8 cellular contexts compared by ENCODE assay signal in genomic region chr2:204544961-204545860, GRCh38. TPM values are rescaled to one million over a fixed set of nuclear protein-coding genes. Genes with fewer than 3 reads are reported as not detected.
DNase-seq lines count a peak whose midpoint lies in the region; FAIRE-seq and TF ChIP-seq lines count a peak whose summit lies in the region.

A gene with protein sequence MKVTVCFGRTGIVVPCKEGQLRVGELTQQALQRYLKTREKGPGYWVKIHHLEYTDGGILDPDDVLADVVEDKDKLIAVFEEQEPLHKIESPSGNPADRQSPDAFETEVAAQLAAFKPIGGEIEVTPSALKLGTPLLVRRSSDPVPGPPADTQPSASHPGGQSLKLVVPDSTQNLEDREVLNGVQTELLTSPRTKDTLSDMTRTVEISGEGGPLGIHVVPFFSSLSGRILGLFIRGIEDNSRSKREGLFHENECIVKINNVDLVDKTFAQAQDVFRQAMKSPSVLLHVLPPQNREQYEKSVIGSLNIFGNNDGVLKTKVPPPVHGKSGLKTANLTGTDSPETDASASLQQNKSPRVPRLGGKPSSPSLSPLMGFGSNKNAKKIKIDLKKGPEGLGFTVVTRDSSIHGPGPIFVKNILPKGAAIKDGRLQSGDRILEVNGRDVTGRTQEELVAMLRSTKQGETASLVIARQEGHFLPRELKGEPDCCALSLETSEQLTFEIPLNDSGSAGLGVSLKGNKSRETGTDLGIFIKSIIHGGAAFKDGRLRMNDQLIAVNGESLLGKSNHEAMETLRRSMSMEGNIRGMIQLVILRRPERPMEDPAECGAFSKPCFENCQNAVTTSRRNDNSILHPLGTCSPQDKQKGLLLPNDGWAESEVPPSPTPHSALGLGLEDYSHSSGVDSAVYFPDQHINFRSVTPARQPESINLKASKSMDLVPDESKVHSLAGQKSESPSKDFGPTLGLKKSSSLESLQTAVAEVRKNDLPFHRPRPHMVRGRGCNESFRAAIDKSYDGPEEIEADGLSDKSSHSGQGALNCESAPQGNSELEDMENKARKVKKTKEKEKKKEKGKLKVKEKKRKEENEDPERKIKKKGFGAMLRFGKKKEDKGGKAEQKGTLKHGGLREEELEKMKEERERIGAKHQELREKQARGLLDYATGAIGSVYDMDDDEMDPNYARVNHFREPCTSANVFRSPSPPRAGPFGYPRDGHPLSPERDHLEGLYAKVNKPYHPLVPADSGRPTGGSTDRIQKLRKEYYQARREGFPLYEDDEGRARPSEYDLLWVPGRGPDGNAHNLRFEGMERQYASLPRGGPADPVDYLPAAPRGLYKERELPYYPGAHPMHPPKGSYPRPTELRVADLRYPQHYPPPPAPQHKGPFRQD (N-terminal part only) (plus strand): TSS chr2:204545475. CDS start chr2:204546000, 525 bp downstream.

- intact Hi-C loops in endothelial cell of umbilical vein (cut with micrococcal nuclease) = loop anchor here (1.0 to 10.0 kb wide), 3 partner anchors 93 to 300 kb away; no protein-coding TSS in a partner anchor

- peak; percentile 61 for FAIRE-seq in endothelial cell of umbilical vein (lab: Jason Lieb, UNC)

- no peak for TF ChIP-seq CTCF in HEK293 (tag by site-specific recombination; IDR thresholded peaks at IDR 0.05)
- TF ChIP-seq CTCF in endothelial cell of umbilical vein (IDR thresholded peaks at IDR 0.05; ENCODE audit: extremely low read depth in 1 of 2, insufficient read depth in 1 of 2, low read depth in 1 of 2, low read length in 2 of 2) = no peak

- peaks cover 11% of the 10 kb centered on the region for H3K79me2 ChIP-seq in endothelial cell of umbilical vein (ENCODE audit: control insufficient read depth, insufficient read depth, low read length)

- dilution Hi-C loops in endothelial cell of umbilical vein (cut with MboI; ENCODE audit: extremely low pct_ligation_motif_present, low sequenced_read_pairs) = no loop called here

- H3K4me3 ChIP-seq in HEK293 (ENCODE audit: low read depth, low read length) (peak within 1 kb of the TSS; percentile 75), endothelial cell of umbilical vein (replicated peaks in 1 of 3; ENCODE audit: insufficient read depth in 1 of 3, low read depth in 1 of 3, low read length in 3 of 3) (peak within 1 kb of the TSS; percentile 78 to 90 (median 87))

- DNase-seq in GM03348 (ENCODE audit: low spot score) (peak; percentile 87), NCI-H1105 (lab: John Stamatoyannopoulos, UW) (peak; percentile 59), endothelial cell of umbilical vein (ENCODE audit: low read depth, low spot score) (peak; percentile 74), medulla oblongata (ENCODE audit: extremely low spot score) (peak; percentile 52), GF-D8 (lab: John Stamatoyannopoulos, UW) (no peak)
- DNase-seq in activated CD4-positive, alpha-beta T cell treated with anti-CD3 and anti-CD28 coated beads, Interleukin-2, amount 50 U/mL, for 48 hours = peak; percentile 33 to 46
- DNase-seq in stimulated activated CD8-positive, alpha-beta memory T cell treated with anti-CD3 and anti-CD28 coated beads, Interleukin-4, amount 100 ng/mL, for 24 hours (ENCODE audit: low read depth) = peak; percentile 6

- peak within 1 kb of the TSS; percentile 94 for H3K9ac ChIP-seq in endothelial cell of umbilical vein (replicated peaks; ENCODE audit: extremely low read depth, insufficient read depth, low read length)

- CTCF ChIA-PET in HEK293 (lab: Yijun Ruan, JAX) (interaction anchor here (1.1 to 1.2 kb wide), 2 partner anchors 27 to 147 kb away, joined by 3 to 5 read pairs; no protein-coding TSS in a partner anchor), endothelial cell of umbilical vein (lab: Charles Lee) (interaction anchor here (1.2 to 2.3 kb wide), 3 partner anchors 140 to 147 kb away, joined by 3 to 16 read pairs (median 9); no protein-coding TSS in a partner anchor)

- peak within 1 kb of the TSS; percentile 92 for H3K4me2 ChIP-seq in endothelial cell of umbilical vein (ENCODE audit: insufficient read depth, low read length)

- H3K4me1 ChIP-seq in HEK293 (ENCODE audit: control insufficient read depth, insufficient read depth, low read length) = no peaks in the 10 kb centered on the region
- peaks cover 22% of the 10 kb centered on the region for H3K4me1 ChIP-seq in endothelial cell of umbilical vein (ENCODE audit: control insufficient read depth, extremely low read depth, insufficient read depth, low read length)

- H3K9me3 ChIP-seq in HEK293 (ENCODE audit: control insufficient read depth, insufficient read depth, low read depth, low read length) = no peaks in the 10 kb centered on the region
- H3K9me3 ChIP-seq in endothelial cell of umbilical vein (replicated peaks; ENCODE audit: control insufficient read depth, insufficient read depth, low read length) = no peaks in the 10 kb centered on the region

- TF ChIP-seq POLR2A in endothelial cell of umbilical vein (IDR thresholded peaks at IDR 0.05; ENCODE audit: low read depth, low read length) = no peak

- H3K36me3 ChIP-seq in HEK293 (ENCODE audit: control insufficient read depth in 2 of 2, insufficient read depth in 1 of 2, low read length in 2 of 2) (no peaks in the 10 kb centered on the region), endothelial cell of umbilical vein (ENCODE audit: control insufficient read depth in 2 of 2, extremely low read depth in 1 of 2, insufficient read depth in 2 of 2, low read length in 2 of 2) (no peaks in the 10 kb centered on the region)

- H3K27ac ChIP-seq in HEK293 (ENCODE audit: extremely low read depth, low read depth, low read length) (peak within 1 kb of the TSS; percentile 93), endothelial cell of umbilical vein (ENCODE audit: insufficient read depth, low read depth, low read length) (peak within 1 kb of the TSS; percentile 67)

- BruUV-seq in endothelial cell of umbilical vein (replicated peaks; lab: Mats Ljungman, UMichigan) = no TSS peak

- no peaks in the 10 kb centered on the region for H3K9me1 ChIP-seq in endothelial cell of umbilical vein (replicated peaks; ENCODE audit: control insufficient read depth, extremely low read depth, insufficient read depth, low read length)

- H3K27me3 ChIP-seq in endothelial cell of umbilical vein (ENCODE audit: control insufficient read depth in 2 of 2, insufficient read depth in 2 of 2, low read length in 2 of 2) = no peaks in the 10 kb centered on the region

- H2AFZ ChIP-seq in endothelial cell of umbilical vein (ENCODE audit: low read depth, low read length) = peak within 1 kb of the TSS; percentile 97

- POLR2A ChIA-PET in HEK293 (lab: Yijun Ruan, JAX) = interaction anchor here (0.6 to 0.9 kb wide), 2 partner anchors 29 to 54 kb away, joined by 3 to 4 read pairs; no protein-coding TSS in a partner anchor
- POLR2A ChIA-PET in endothelial cell of umbilical vein (lab: Charles Lee) = interaction anchor here (0.8 to 1.2 kb wide), 2 partner anchors 1137 to 1139 kb away, joined by 3 read pairs; partner anchors contain the start of gene NRP2

- H4K20me1 ChIP-seq in endothelial cell of umbilical vein (replicated peaks; ENCODE audit: control insufficient read depth, extremely low read depth, insufficient read depth, low read length) = no peaks in the 10 kb centered on the region

TF ChIP-seq in HEK293, 187 proteins besides CTCF, POLR2A, EP300 and RAD21 (continues in another document):
- TF ChIP-seq ZNF629 (tag by site-specific recombination; IDR thresholded peaks at IDR 0.05) (no peak), OSR2 (tag by site-specific recombination; IDR thresholded peaks at IDR 0.05) (0 out of 2 replicates have a peak, but pooled peaks have one; percentile 7), ZNF645 (tag by site-specific recombination; IDR thresholded peaks at IDR 0.05) (no peak)

TF ChIP-seq in endothelial cell of umbilical vein, 7 proteins besides CTCF, POLR2A, EP300 and RAD21:
- TF ChIP-seq MYC (IDR thresholded peaks at IDR 0.05; ENCODE audit: low read depth, low read length) = no peak
- TF ChIP-seq POLR2AphosphoS5 (IDR thresholded peaks at IDR 0.05; ENCODE audit: insufficient read depth, low read depth, low read length) = peak; percentile 61

RNA-seq across cellular contexts. Expression of the gene that starts here (rescaled TPM):
- 17.7 and 30.9 TPM in 2 replicates for total RNA-seq in endothelial cell of umbilical vein
- polyA plus RNA-seq in endothelial cell of umbilical vein = 2.1 and 2.2 TPM in 2 replicates
- polyA plus RNA-seq in endothelial cell of umbilical vein (2011; cell fraction: cytosol; rRNA removed) = 2.3 and 2.6 TPM in 2 replicates
- polyA plus RNA-seq in endothelial cell of umbilical vein (2011; cell fraction: nucleus; rRNA removed) = 11.4 and 14.4 TPM in 2 replicates
- polyA plus RNA-seq in endothelial cell of umbilical vein (2012) = 5.5 and 6.3 TPM in 2 replicates
- 21.4 and 22.9 TPM in 2 replicates for polyA minus RNA-seq in endothelial cell of umbilical vein
- polyA minus RNA-seq in endothelial cell of umbilical vein (2011; cell fraction: cytosol; rRNA and poly(A)+ RNA removed) = 0.72 TPM
- polyA minus RNA-seq in endothelial cell of umbilical vein (2011; cell fraction: nucleus; rRNA and poly(A)+ RNA removed) = 89.0 and 90.6 TPM in 2 replicates
